In genomic region chr12:113476093-113476986, GRCh38 we compare ENCODE assay signal across 26 cellular contexts. TPM values are rescaled to one million over a fixed set of nuclear protein-coding genes. Genes with fewer than 3 reads are reported as not detected.
A peak's percentile ranks its signal among the peaks of the same experiment; 100 is the strongest.
DNase-seq lines count a peak whose midpoint lies in the region; ATAC-seq and TF ChIP-seq lines count a peak whose summit lies in the region.
"Had no signal": no experiment of that assay in that cellular context is flagged by ENCODE, and none has a peak within 500 bp of the region (broad histone marks: within the 10 kb centered on the region; RNA-seq: fewer than 3 reads in every experiment).

No MANE protein-coding gene starts in this region.

- DNase-seq in NCI-H1105 treated with DMSO at 0.1 percent for 48 hours (lab: John Stamatoyannopoulos, UW) (peak; percentile 25), NCI-H1105 (lab: John Stamatoyannopoulos, UW) (no peak), nephron progenitor cell (no peak), NCI-H2171 treated with DMSO at 0.1 percent for 48 hours (lab: John Stamatoyannopoulos, UW) (no peak), dedifferentiated amniotic fluid mesenchymal stem cell (ENCODE audit: extremely low spot score) (no peak)
- DNase-seq: 8988T; activated CD4-positive, alpha-beta T cell treated with anti-CD3 and anti-CD28 coated beads for 48 hours; activated naive CD8-positive, alpha-beta T cell treated with anti-CD3 and anti-CD28 coated beads for 36 hours; CD4-positive, alpha-beta memory T cell; cerebellar nuclear complex; DMS153; effector memory CD8-positive, alpha-beta T cell; esophagus squamous epithelium; gastrocnemius medialis; NCI-H1092; ovary; PC-9; right cardiac atrium; SHP77 treated with DMSO at 0.1 percent for 48 hours; stimulated activated CD4-positive, alpha-beta T cell treated with anti-CD3 and anti-CD28 coated beads, Interleukin-12 subunit alpha, Interleukin-12 subunit beta, amount 100 ng/mL, for 4 hours; T-cell; trophoblast cell had no signal

- H3K27ac Mint-ChIP-seq in brain (peak overlapping the region in 2 of 5 experiments; percentile 87 to 92), nephron progenitor cell (no peak overlapping the region)
- H3K27ac Mint-ChIP-seq: activated naive CD8-positive, alpha-beta T cell treated with anti-CD3 and anti-CD28 coated beads for 36 hours; CD4-positive, alpha-beta memory T cell; effector memory CD8-positive, alpha-beta T cell; memory B cell; T-cell had no signal

- no peaks in the 10 kb centered on the region for H3K36me3 Mint-ChIP-seq in brain
- H3K36me3 Mint-ChIP-seq in nephron progenitor cell (ENCODE audit: low read depth): no peaks in the 10 kb centered on the region
- H3K36me3 Mint-ChIP-seq: T-cell had no signal

- H3K27ac ChIP-seq in HUES6 (ENCODE audit: low read depth, low read length): no peak overlapping the region
- H3K27ac ChIP-seq: esophagus squamous epithelium, gastrocnemius medialis, ovary, PC-9 had no signal

- no peaks in the 10 kb centered on the region for H3K36me3 ChIP-seq in HUES6 (ENCODE audit: control insufficient read depth, insufficient read depth, low read length)
- H3K36me3 ChIP-seq: esophagus squamous epithelium, gastrocnemius medialis, ovary had no signal

- H3K9me3 ChIP-seq in HUES6 (ENCODE audit: control insufficient read depth, insufficient read depth, low read depth, low read length): no peaks in the 10 kb centered on the region
- H3K9me3 ChIP-seq: esophagus squamous epithelium, gastrocnemius medialis, ovary had no signal

- peaks cover 43% of the 10 kb centered on the region for H3K4me1 ChIP-seq in HUES6 (ENCODE audit: control insufficient read depth, insufficient read depth, low read length)
- H3K4me1 ChIP-seq: gastrocnemius medialis had no signal

- H3K27me3 ChIP-seq in HUES6 (ENCODE audit: control insufficient read depth, insufficient read depth, low read length): peaks cover 98% of the 10 kb centered on the region
- H3K27me3 ChIP-seq: ovary had no signal

- ATAC-seq in activated CD4-positive, CD25-positive, alpha-beta regulatory T cell treated with anti-CD3 and anti-CD28 coated beads, Interleukin-2, amount 50 U/mL, for 24 hours: no peak
- ATAC-seq: effector memory CD8-positive, alpha-beta T cell; gastrocnemius medialis; right cardiac atrium; T-cell had no signal

- no peak overlapping the region for H3K9ac ChIP-seq in HUES6 (ENCODE audit: low read length)

- peaks cover 27% of the 10 kb centered on the region for H3K4me1 Mint-ChIP-seq in brain
- H3K4me1 Mint-ChIP-seq in nephron progenitor cell: peaks cover 11% of the 10 kb centered on the region

- TF ChIP-seq CTCF in brain (conservative IDR thresholded peaks at IDR 0.05): no peak
- no peak for TF ChIP-seq CTCF in nephron progenitor cell (IDR thresholded peaks at IDR 0.05)

- H3K9me3 Mint-ChIP-seq in brain (peaks cover 0 to 2% (median 0%) of the 10 kb centered on the region in 5 experiments), nephron progenitor cell (no peaks in the 10 kb centered on the region)
- H3K9me3 Mint-ChIP-seq: activated naive CD8-positive, alpha-beta T cell treated with anti-CD3 and anti-CD28 coated beads for 36 hours; T-cell had no signal

- H3K27me3 Mint-ChIP-seq in brain (peaks cover 98% of the 10 kb centered on the region), nephron progenitor cell (ENCODE audit: low read depth, poor library complexity) (peaks cover 100% of the 10 kb centered on the region)

- peak overlapping the region; percentile 67 to 84 (median 75) for H3K4me3 Mint-ChIP-seq in brain
- peak overlapping the region; percentile 32 for H3K4me3 Mint-ChIP-seq in nephron progenitor cell
- H3K4me3 Mint-ChIP-seq: activated naive CD8-positive, alpha-beta T cell treated with anti-CD3 and anti-CD28 coated beads for 36 hours; CD4-positive, alpha-beta memory T cell; effector memory CD8-positive, alpha-beta T cell; memory B cell; T-cell had no signal

- peak overlapping the region; percentile 55 for H3K4me3 ChIP-seq in HUES6 (ENCODE audit: low read depth, low read length)
- H3K4me3 ChIP-seq: esophagus squamous epithelium, gastrocnemius medialis, ovary, PC-9 had no signal

RNA-seq across cellular contexts. Expression of gene LHX5, which starts 4.7 kb away (rescaled TPM):
- polyA plus RNA-seq in brain (ENCODE audit: insufficient read depth, low read depth, low replicate concordance): 0.10 TPM
- polyA plus RNA-seq: CD4-positive, alpha-beta memory T cell; ovary; right cardiac atrium had no signal

RNA-seq across cellular contexts. Expression of gene SDSL, which starts 54.2 kb away (rescaled TPM):
- polyA plus RNA-seq in brain (ENCODE audit: insufficient read depth, low read depth, low replicate concordance): 10.4 TPM
- polyA plus RNA-seq: CD4-positive, alpha-beta memory T cell had no signal
